ENCODE assay signal across 23 cellular contexts in genomic region chr5:86709157-86709881, GRCh38.
"Had no signal": no experiment of that assay in that cellular context is flagged by ENCODE, and none has a peak within 500 bp of the region (broad histone marks: within the 10 kb centered on the region; RNA-seq: fewer than 3 reads in every experiment).

No MANE protein-coding gene starts in this region.

- H3K27me3 ChIP-seq: esophagus muscularis mucosa, foreskin keratinocyte, gastroesophageal sphincter, heart left ventricle, hepatocyte had no signal

- H3K4me2 ChIP-seq: hepatocyte had no signal

- H3K27ac Mint-ChIP-seq: immature natural killer cell, mesothelial cell of epicardium, naive B cell had no signal

- H3K36me3 Mint-ChIP-seq: immature natural killer cell, mesothelial cell of epicardium, naive B cell had no signal

- H3K79me2 ChIP-seq: hepatocyte had no signal

- DNase-seq: dermis blood vessel endothelial cell; dorsolateral prefrontal cortex; effector CD4-positive, alpha-beta T cell; effector memory CD4-positive, alpha-beta T cell; foreskin keratinocyte; heart left ventricle; hypothalamus; immature natural killer cell; islet precursor cell; kidney; kidney glomerular epithelial cell; left colon; left ventricle myocardium superior; lower lobe of right lung; mesenchymal stem cell; mucosa of descending colon; naive B cell had no signal

- H3K9me3 Mint-ChIP-seq: naive B cell had no signal

- H3K4me1 ChIP-seq: esophagus muscularis mucosa, foreskin keratinocyte, gastroesophageal sphincter, heart left ventricle, lower lobe of right lung had no signal

- H3K27ac ChIP-seq: coronary artery, dorsolateral prefrontal cortex, esophagus muscularis mucosa, foreskin keratinocyte, gastroesophageal sphincter, heart left ventricle, hepatocyte, lower lobe of right lung had no signal

- H3K4me1 Mint-ChIP-seq: immature natural killer cell, naive B cell had no signal

- H3K9me3 ChIP-seq: esophagus muscularis mucosa, gastroesophageal sphincter, heart left ventricle, lower lobe of right lung, mucosa of descending colon had no signal

- H2AFZ ChIP-seq: hepatocyte had no signal

- H3K4me3 ChIP-seq: coronary artery, dorsolateral prefrontal cortex, esophagus muscularis mucosa, gastroesophageal sphincter, heart left ventricle, hepatocyte, lower lobe of right lung, mucosa of descending colon had no signal

- ATAC-seq: foreskin keratinocyte, gastroesophageal sphincter, heart left ventricle, left colon, left lobe of liver, left ventricle myocardium superior, lower lobe of right lung, mucosa of descending colon had no signal

- H3K4me3 Mint-ChIP-seq: immature natural killer cell, mesothelial cell of epicardium, naive B cell had no signal

- H3K36me3 ChIP-seq: esophagus muscularis mucosa, gastroesophageal sphincter, heart left ventricle, lower lobe of right lung had no signal
